ENCODE assay signal across 24 cellular contexts in the genomic region with DNA sequence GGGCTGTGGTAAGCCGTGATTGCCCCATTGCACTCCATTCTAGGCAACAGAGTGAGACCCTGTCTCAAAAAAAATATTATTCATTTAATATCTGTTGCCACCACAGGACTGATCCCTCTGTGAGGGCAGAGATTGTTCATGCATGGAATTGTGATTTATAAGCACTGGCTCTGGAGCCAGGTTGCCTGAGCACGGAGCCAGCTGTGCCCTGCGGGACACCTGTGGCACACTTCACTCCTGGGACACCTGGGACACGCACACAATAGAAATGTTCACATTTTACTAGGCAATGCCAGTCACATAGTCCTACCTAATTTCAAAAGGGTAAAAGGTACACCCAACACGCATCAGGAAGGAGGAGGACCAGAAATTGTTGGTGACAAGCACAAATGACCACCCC.
"Had no signal": no experiment of that assay in that cellular context is flagged by ENCODE, and none has a peak within 500 bp of the region (broad histone marks: within the 10 kb centered on the region; RNA-seq: fewer than 3 reads in every experiment).

No MANE protein-coding gene starts in this region.

- H3K36me3 Mint-ChIP-seq: natural killer cell; neural progenitor cell; stimulated activated effector memory CD8-positive, alpha-beta T cell treated with anti-CD3 and anti-CD28 coated beads, Interleukin-12 subunit alpha, Interleukin-12 subunit beta, amount 100 ng/mL, for 72 hours; stimulated activated naive B cell treated with anti-CD40 and anti-IgM and Interleukin-4, amounts not matched to agents 10 μg/mL and 1 μg/mL and 100 μg/mL, for 72 hours; type B pancreatic cell had no signal

- H3K4me1 Mint-ChIP-seq: nephron; stimulated activated effector memory CD8-positive, alpha-beta T cell treated with anti-CD3 and anti-CD28 coated beads, Interleukin-12 subunit alpha, Interleukin-12 subunit beta, amount 100 ng/mL, for 72 hours; stimulated activated naive B cell treated with anti-CD40 and anti-IgM and Interleukin-4, amounts not matched to agents 10 μg/mL and 1 μg/mL and 100 μg/mL, for 72 hours had no signal

- H3K27ac Mint-ChIP-seq: natural killer cell; neural progenitor cell; progenitor cell of endocrine pancreas; stimulated activated effector memory CD8-positive, alpha-beta T cell treated with anti-CD3 and anti-CD28 coated beads, Interleukin-12 subunit alpha, Interleukin-12 subunit beta, amount 100 ng/mL, for 72 hours; stimulated activated naive B cell treated with anti-CD40 and anti-IgM and Interleukin-4, amounts not matched to agents 10 μg/mL and 1 μg/mL and 100 μg/mL, for 72 hours; stimulated activated naive CD8-positive, alpha-beta T cell treated with anti-CD3 and anti-CD28 coated beads, Interleukin-15, Interleukin-2, amounts not matched to agents 100 ng/mL and 50 ng/mL, for 24 hours; type B pancreatic cell had no signal

- H3K4me3 Mint-ChIP-seq: natural killer cell; nephron; neural progenitor cell; stimulated activated effector memory CD8-positive, alpha-beta T cell treated with anti-CD3 and anti-CD28 coated beads, Interleukin-12 subunit alpha, Interleukin-12 subunit beta, amount 100 ng/mL, for 72 hours; stimulated activated naive B cell treated with anti-CD40 and anti-IgM and Interleukin-4, amounts not matched to agents 10 μg/mL and 1 μg/mL and 100 μg/mL, for 72 hours; stimulated activated naive CD8-positive, alpha-beta T cell treated with anti-CD3 and anti-CD28 coated beads, Interleukin-15, Interleukin-2, amounts not matched to agents 100 ng/mL and 50 ng/mL, for 24 hours; type B pancreatic cell had no signal

- DNase-seq: natural killer cell; occipital lobe; ovary; psoas muscle; right cardiac atrium; right lobe of liver; sigmoid colon; small intestine; stimulated activated CD4-positive, alpha-beta T cell treated with anti-CD3 and anti-CD28 coated beads, Interleukin-15, amount 100 ng/mL, for 24 hours; stimulated activated CD4-positive, alpha-beta T cell treated with anti-CD3 and anti-CD28 coated beads, Interleukin-2, amount 100 ng/mL, for 24 hours; stimulated activated CD4-positive, alpha-beta T cell treated with anti-CD3 and anti-CD28 coated beads, Interleukin-2, amount 100 ng/mL, for 48 hours; stimulated activated CD4-positive, alpha-beta T cell treated with anti-CD3 and anti-CD28 coated beads, Interleukin-4, amount 100 ng/mL, for 24 hours; stimulated activated naive B cell treated with anti-CD40 and anti-IgM and Interleukin-4, amounts not matched to agents 10 μg/mL and 1 μg/mL and 100 μg/mL, for 72 hours; stimulated activated naive CD4-positive, alpha-beta T cell treated with Interleukin-2 at 50 U/mL for 16 hours; stomach; thyroid gland; upper lobe of right lung; uterus had no signal

- H3K9me3 Mint-ChIP-seq: nephron; neural progenitor cell; stimulated activated effector memory CD8-positive, alpha-beta T cell treated with anti-CD3 and anti-CD28 coated beads, Interleukin-12 subunit alpha, Interleukin-12 subunit beta, amount 100 ng/mL, for 72 hours; stimulated activated naive B cell treated with anti-CD40 and anti-IgM and Interleukin-4, amounts not matched to agents 10 μg/mL and 1 μg/mL and 100 μg/mL, for 72 hours; stimulated activated naive CD8-positive, alpha-beta T cell treated with anti-CD3 and anti-CD28 coated beads, Interleukin-15, Interleukin-2, amounts not matched to agents 100 ng/mL and 50 ng/mL, for 24 hours; type B pancreatic cell had no signal

- ATAC-seq: natural killer cell; psoas muscle; right cardiac atrium; right lobe of liver; stimulated activated effector memory CD8-positive, alpha-beta T cell treated with anti-CD3 and anti-CD28 coated beads, Interleukin-12 subunit alpha, Interleukin-12 subunit beta, amount 100 ng/mL, for 72 hours; stimulated activated naive B cell treated with anti-CD40 and anti-IgM and Interleukin-4, amounts not matched to agents 10 μg/mL and 1 μg/mL and 100 μg/mL, for 72 hours; upper lobe of right lung had no signal
